In the genomic region with DNA sequence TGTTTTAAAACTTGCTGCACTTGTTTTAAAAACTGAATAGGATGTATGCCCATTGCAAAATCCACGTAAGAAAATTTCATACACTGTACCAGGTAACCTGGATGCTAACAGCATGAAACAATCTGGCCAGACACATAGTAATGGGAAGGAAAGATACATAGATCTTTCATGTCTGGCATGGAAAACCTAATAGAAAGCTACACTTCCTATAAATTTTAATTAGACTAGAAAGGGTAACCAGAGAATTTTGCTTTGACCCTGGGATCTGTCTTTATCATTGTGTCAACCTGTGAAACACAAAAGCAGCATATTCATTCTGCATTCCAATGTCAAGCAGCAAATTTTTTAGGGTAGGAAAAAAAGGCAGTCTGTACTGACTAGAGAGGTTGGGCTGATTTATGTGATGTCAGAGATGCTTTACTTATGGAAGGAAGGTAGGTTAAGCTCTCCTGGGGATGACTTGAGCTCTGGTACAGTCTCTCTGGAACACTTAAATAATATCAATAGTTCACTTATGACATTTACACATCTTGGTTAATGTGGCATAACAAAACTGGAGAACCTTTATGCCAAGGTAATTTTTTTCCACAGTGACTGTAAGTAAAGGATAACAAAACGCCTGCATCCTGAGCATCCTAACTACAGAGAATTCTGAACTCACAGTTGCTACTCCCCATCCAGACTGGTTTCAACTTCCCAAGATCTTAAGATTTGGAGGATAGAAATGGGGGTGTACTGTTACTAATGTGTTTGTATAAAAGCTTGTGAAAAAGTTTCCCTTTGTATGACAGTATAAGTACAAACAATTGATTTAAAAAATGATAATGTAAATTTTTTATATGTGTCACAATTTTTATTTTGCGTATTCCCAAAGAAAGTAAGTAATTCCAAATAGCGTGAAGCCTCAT, we compare ENCODE assay signal across 17 cellular contexts. TPM values are rescaled to one million over a fixed set of nuclear protein-coding genes. Genes with fewer than 3 reads are reported as not detected.
DNase-seq lines count a peak whose midpoint lies in the region; ATAC-seq and TF ChIP-seq lines count a peak whose summit lies in the region.
"Had no signal": no experiment of that assay in that cellular context is flagged by ENCODE, and none has a peak within 500 bp of the region (broad histone marks: within the 10 kb centered on the region; RNA-seq: fewer than 3 reads in every experiment).

No MANE protein-coding gene starts in this region.

- H3K4me1 ChIP-seq in ectodermal cell (ENCODE audit: control insufficient read depth, insufficient read depth, low read length), result peaks cover 45% of the 10 kb centered on the region
- peaks cover 19% of the 10 kb centered on the region for H3K4me1 ChIP-seq in mesendoderm (ENCODE audit: control insufficient read depth, low read depth, low read length)
- H3K4me1 ChIP-seq in upper lobe of left lung, result peaks cover 37 to 61% (median 52%) of the 10 kb centered on the region in 4 donors

- no peak overlapping the region for H3K4me2 ChIP-seq in mesendoderm (ENCODE audit: low read length)

- DNase-seq in NCI-H2107 treated with DMSO at 0.1 percent for 48 hours (lab: John Stamatoyannopoulos, UW; ENCODE audit: unreplicated experiment) (peak; percentile 67), NCI-H2107 (lab: John Stamatoyannopoulos, UW) (no peak), mesendoderm (no peak), upper lobe of left lung (no peak), NOMO-1 treated with DMSO at 0.1 percent for 48 hours (lab: John Stamatoyannopoulos, UW; ENCODE audit: unreplicated experiment) (no peak), LoVo (ENCODE audit: low spot score) (no peak)
- no peak for DNase-seq in stimulated activated CD4-positive, alpha-beta T cell treated with anti-CD3 and anti-CD28 coated beads, Interleukin-2, amount 100 ng/mL, for 24 hours
- DNase-seq: 8988T; activated B cell treated with CpG ODN at 0.5 μM for 24 hours; activated naive CD4-positive, alpha-beta T cell; CD4-positive, alpha-beta T cell; GF-D8; naive thymus-derived CD8-positive, alpha-beta T cell; Peyer's patch; stimulated activated CD4-positive, alpha-beta T cell treated with anti-CD3 and anti-CD28 coated beads, Interleukin-4, amount 100 ng/mL, for 4 hours; T-cell had no signal

- H3K27me3 ChIP-seq in ectodermal cell (ENCODE audit: control insufficient read depth, insufficient read depth, low read length, poor library complexity, severe bottlenecking) (no peaks in the 10 kb centered on the region), mesendoderm (ENCODE audit: insufficient read depth, low read length, poor library complexity) (no peaks in the 10 kb centered on the region), upper lobe of left lung (no peaks in the 10 kb centered on the region)
- H3K27me3 ChIP-seq: Peyer's patch had no signal

- H2BK15ac ChIP-seq in mesendoderm (replicated peaks; ENCODE audit: low read depth), result peak overlapping the region; percentile 27

- H3K4me3 ChIP-seq in ectodermal cell (ENCODE audit: insufficient read depth, low read depth, low read length) (no peak overlapping the region), mesendoderm (ENCODE audit: low read length) (no peak overlapping the region), upper lobe of left lung (no peak overlapping the region)
- H3K4me3 ChIP-seq: Peyer's patch had no signal

- no peaks in the 10 kb centered on the region for H3K36me3 ChIP-seq in ectodermal cell (ENCODE audit: control insufficient read depth, insufficient read depth, low read length)
- no peaks in the 10 kb centered on the region for H3K36me3 ChIP-seq in mesendoderm (ENCODE audit: control insufficient read depth, insufficient read depth, low read length)
- no peaks in the 10 kb centered on the region for H3K36me3 ChIP-seq in upper lobe of left lung
- H3K36me3 ChIP-seq: Peyer's patch had no signal

- peaks cover 35% of the 10 kb centered on the region for H3K79me2 ChIP-seq in mesendoderm (ENCODE audit: control insufficient read depth, insufficient read depth, low read length)

- H3K23ac ChIP-seq in mesendoderm (ENCODE audit: low read length), result no peak overlapping the region

- H3K27ac ChIP-seq in ectodermal cell (ENCODE audit: insufficient read depth, low read depth, low read length, poor library complexity, severe bottlenecking) (peak overlapping the region; percentile 93), mesendoderm (ENCODE audit: low read depth, low read length) (no peak overlapping the region), upper lobe of left lung (peak overlapping the region; percentile 18 to 75 (median 50))
- H3K27ac ChIP-seq: Peyer's patch had no signal

- no peak overlapping the region for H4K8ac ChIP-seq in mesendoderm (ENCODE audit: low read depth, low read length)

- no peak overlapping the region for H4K5ac ChIP-seq in mesendoderm (ENCODE audit: low read length)

- TF ChIP-seq CTCF in upper lobe of left lung (IDR thresholded peaks at IDR 0.05), result no peak

- no peak for TF ChIP-seq POLR2A in upper lobe of left lung (IDR thresholded peaks at IDR 0.05)

- no peak overlapping the region for H3K9ac ChIP-seq in mesendoderm (ENCODE audit: low read length)

- H2BK120ac ChIP-seq in mesendoderm (ENCODE audit: low read depth, low read length), result no peak overlapping the region

- no peak overlapping the region for H3K56ac ChIP-seq in mesendoderm (ENCODE audit: low read length)

- TF ChIP-seq EP300 in upper lobe of left lung (IDR thresholded peaks at IDR 0.05), result no peak

- no peak for ATAC-seq in upper lobe of left lung (ENCODE audit: low FRiP score in 2 of 2)
- ATAC-seq: naive thymus-derived CD8-positive, alpha-beta T cell; T-cell had no signal

- peaks cover 15% of the 10 kb centered on the region for H3K79me1 ChIP-seq in mesendoderm (ENCODE audit: low read length)

- no peak overlapping the region for H3K18ac ChIP-seq in mesendoderm (ENCODE audit: low read length)

- no peak overlapping the region for H3K4ac ChIP-seq in mesendoderm (ENCODE audit: low read depth, low read length)

- no peak overlapping the region for H2AK5ac ChIP-seq in mesendoderm (ENCODE audit: low read length)

- 36 to 38% methylated on average over 2 to 4 of the region's 4 CpGs for WGBS in ectodermal cell, 2 experiments
- no CpG with 5 or more reads among the region's 4 CpGs for WGBS in mesendoderm (ENCODE audit: extremely low coverage, insufficient coverage, low lambda C conversion rate)
- WGBS in upper lobe of left lung, 2 donors, result 38 to 44% methylated on average over 4 of the region's 4 CpGs

- H3K9me3 ChIP-seq in ectodermal cell (ENCODE audit: control insufficient read depth, low read length), result no peaks in the 10 kb centered on the region
- H3K9me3 ChIP-seq in upper lobe of left lung, result no peaks in the 10 kb centered on the region
- H3K9me3 ChIP-seq: Peyer's patch had no signal

- no peak overlapping the region for H2BK5ac ChIP-seq in mesendoderm (ENCODE audit: low read length)

RNA-seq across cellular contexts. Expression of gene DOCK4, which starts 44.7 kb away (rescaled TPM):
- 24.4 TPM for polyA plus RNA-seq in ectodermal cell (2013, experiment 1 of 4)
- 25.5 TPM for polyA plus RNA-seq in ectodermal cell (2013, experiment 2 of 4)
- 18.4 TPM for polyA plus RNA-seq in ectodermal cell (2013, experiment 3 of 4)
- 19.7 TPM for polyA plus RNA-seq in ectodermal cell (2013, experiment 4 of 4)
- polyA plus RNA-seq in mesendoderm (2013, experiment 1 of 2), result 10.0 TPM
- 11.5 TPM for polyA plus RNA-seq in mesendoderm (2013, experiment 2 of 2)
- total RNA-seq in upper lobe of left lung, result 100 to 1,000 TPM in 3 of 6 donors, 10 to 100 TPM in 3; 53.6 to 166 (median 100) TPM

RNA-seq across cellular contexts. Expression of gene ZNF277, which starts 45.0 kb away (rescaled TPM):
- polyA plus RNA-seq in ectodermal cell (2013, experiment 1 of 4), result 26.6 TPM
- polyA plus RNA-seq in ectodermal cell (2013, experiment 2 of 4), result 26.7 TPM
- 25.9 TPM for polyA plus RNA-seq in ectodermal cell (2013, experiment 3 of 4)
- polyA plus RNA-seq in ectodermal cell (2013, experiment 4 of 4), result 30.8 TPM
- 12.9 TPM for polyA plus RNA-seq in mesendoderm (2013, experiment 1 of 2)
- polyA plus RNA-seq in mesendoderm (2013, experiment 2 of 2), result 11.7 TPM
- 10 to 100 TPM; 20.8 to 63.1 (median 34.8) TPM for total RNA-seq in upper lobe of left lung
